ENCODE assay signal across 11 cellular contexts in the genomic region with DNA sequence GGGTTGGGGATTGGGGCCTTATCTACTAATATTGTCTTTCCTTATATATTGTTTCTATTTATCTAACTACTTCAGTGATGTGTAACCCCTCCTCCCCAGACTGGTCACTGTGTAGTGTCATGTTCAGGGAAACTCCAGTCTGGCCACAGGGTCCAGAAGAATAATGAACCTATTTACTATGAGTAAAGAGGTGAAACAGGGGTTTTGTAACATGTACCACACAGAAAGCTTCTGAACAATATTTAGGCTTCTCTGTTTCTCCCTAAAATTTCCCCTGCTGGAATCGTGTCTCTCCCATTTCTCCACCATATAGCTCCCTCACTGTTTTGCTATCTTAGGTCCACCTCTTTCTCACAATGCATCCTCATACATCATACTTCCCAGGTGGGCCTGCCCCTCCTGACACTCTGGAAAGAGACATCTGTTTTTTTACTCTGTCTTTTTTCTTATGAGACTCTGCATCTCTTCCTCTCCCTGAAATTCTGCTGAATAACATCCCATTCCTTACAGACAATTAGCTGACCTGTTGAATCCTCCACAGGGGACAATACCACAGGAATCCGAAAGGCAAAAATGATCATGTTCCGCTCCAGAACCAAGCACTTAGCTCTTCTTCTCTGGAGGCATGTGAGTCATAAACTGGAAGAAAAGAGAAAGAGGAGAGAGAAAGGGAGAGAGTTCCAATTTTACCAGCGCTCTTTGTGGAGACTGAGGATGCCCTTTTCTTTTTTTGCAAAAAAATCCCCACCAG.
DNase-seq lines count a peak whose midpoint lies in the region; ATAC-seq and TF ChIP-seq lines count a peak whose summit lies in the region.
"Had no signal": no experiment of that assay in that cellular context is flagged by ENCODE, and none has a peak within 500 bp of the region (broad histone marks: within the 10 kb centered on the region; RNA-seq: fewer than 3 reads in every experiment).

No MANE protein-coding gene starts in this region.

- DNase-seq in A172 (ENCODE audit: low spot score) (peak; percentile 81), astrocyte of the cerebellum (ENCODE audit: low read depth) (peak; percentile 93), posterior vena cava (ENCODE audit: low spot score) (no peak), prostate gland (ENCODE audit: low spot score) (no peak), NCI-H1436 (lab: John Stamatoyannopoulos, UW) (no peak)
- DNase-seq in central memory CD4-positive, alpha-beta T cell = no peak
- DNase-seq: NCI-H2081 treated with DMSO at 0.1 percent for 48 hours, thyroid gland had no signal

- WGBS in prostate gland = 94% methylated on average over 4 of the region's 4 CpGs

- ATAC-seq in GM19351 (IDR thresholded peaks at IDR 0.05; ENCODE audit: unreplicated experiment) (peak; percentile 81), HG02973 (IDR thresholded peaks at IDR 0.05; ENCODE audit: unreplicated experiment) (peak; percentile 92)

- no peaks in the 10 kb centered on the region for H3K9me3 ChIP-seq in prostate gland
- H3K9me3 ChIP-seq: A549, thyroid gland had no signal

- no peak overlapping the region for H3K27ac ChIP-seq in prostate gland
- H3K27ac ChIP-seq: A549, thyroid gland had no signal

- in situ Hi-C loops in astrocyte of the cerebellum (cut with HindIII; ENCODE audit: low sequenced_read_pairs) = no loop called here

- H3K4me3 ChIP-seq in astrocyte of the cerebellum (ENCODE audit: low read depth, low read length) = no peak overlapping the region
- no peak overlapping the region for H3K4me3 ChIP-seq in prostate gland
- H3K4me3 ChIP-seq: A549, thyroid gland had no signal

- TF ChIP-seq POLR2A in prostate gland (IDR thresholded peaks at IDR 0.05) = no peak

- H3K27me3 ChIP-seq in prostate gland (replicated peaks; ENCODE audit: insufficient read depth) = no peaks in the 10 kb centered on the region
- H3K27me3 ChIP-seq: thyroid gland had no signal

- TF ChIP-seq CTCF in astrocyte of the cerebellum (IDR thresholded peaks at IDR 0.05; ENCODE audit: low read depth, low read length, missing control alignments) = no peak
- no peak for TF ChIP-seq CTCF in prostate gland (IDR thresholded peaks at IDR 0.05)

- no peaks in the 10 kb centered on the region for H3K36me3 ChIP-seq in prostate gland
- H3K36me3 ChIP-seq: thyroid gland had no signal

- intact Hi-C loops in posterior vena cava (cut with DNase I) (no loop called here), prostate gland (cut with DNase I) (no loop called here)

- no peaks in the 10 kb centered on the region for H3K4me1 ChIP-seq in prostate gland (replicated peaks)
- H3K4me1 ChIP-seq: thyroid gland had no signal

Comparison
In these comparisons a context has a peak if more than half of its experiments do, and no peak if none do; other contexts are left out.
1. DNase-seq: peak in A172 (single experiment) and astrocyte of the cerebellum (single experiment); none in posterior vena cava (single experiment), prostate gland (single experiment), NCI-H1436 (single experiment) and central memory CD4-positive, alpha-beta T cell (single experiment).